1 cellular context compared by ENCODE assay signal in the genomic region with DNA sequence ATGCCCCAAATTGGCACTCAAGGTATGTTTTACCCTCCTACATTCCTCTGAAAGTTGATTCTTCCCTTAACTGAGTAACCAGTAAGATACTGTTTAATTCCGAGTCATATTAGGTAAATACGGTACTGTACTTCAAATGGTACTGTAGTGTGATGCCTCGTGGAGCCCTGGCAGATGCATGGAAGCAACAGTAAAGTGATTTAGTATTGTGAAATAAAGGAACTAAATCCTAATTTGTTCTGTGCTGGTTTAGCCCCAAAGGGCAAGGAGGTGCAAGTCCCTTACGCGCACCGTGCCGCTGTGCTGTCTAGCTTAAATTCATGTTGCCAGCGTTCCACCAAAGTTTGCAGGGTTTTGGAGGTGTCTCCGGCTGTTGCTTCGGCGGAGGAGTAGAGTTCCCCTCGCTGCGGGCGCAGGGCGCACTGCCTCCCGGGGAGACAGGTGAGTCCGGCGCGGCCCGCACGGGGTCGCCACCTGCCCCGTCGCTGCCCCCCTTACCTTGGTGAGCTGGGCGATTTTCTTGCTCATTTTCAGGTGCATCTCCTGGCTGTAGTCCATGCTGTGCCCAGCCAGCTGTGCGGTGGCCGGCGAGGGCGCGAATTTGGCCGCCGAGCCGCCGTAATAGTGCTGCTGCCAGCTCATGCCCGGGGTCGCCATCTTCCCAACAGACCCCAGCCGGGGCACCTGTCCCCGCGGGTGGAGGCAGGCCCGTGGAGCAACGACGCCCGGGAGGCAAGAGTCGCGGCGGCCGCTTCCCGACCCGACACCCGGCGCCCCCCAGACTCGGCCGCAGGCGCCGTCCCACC.
TF ChIP-seq lines count a peak whose summit lies in the region.

No MANE protein-coding gene starts in this region.

TF ChIP-seq in HepG2, 621 proteins besides CTCF, POLR2A, EP300 and RAD21 (continued from another document and continues in another):
- TF ChIP-seq, protein P1, sequence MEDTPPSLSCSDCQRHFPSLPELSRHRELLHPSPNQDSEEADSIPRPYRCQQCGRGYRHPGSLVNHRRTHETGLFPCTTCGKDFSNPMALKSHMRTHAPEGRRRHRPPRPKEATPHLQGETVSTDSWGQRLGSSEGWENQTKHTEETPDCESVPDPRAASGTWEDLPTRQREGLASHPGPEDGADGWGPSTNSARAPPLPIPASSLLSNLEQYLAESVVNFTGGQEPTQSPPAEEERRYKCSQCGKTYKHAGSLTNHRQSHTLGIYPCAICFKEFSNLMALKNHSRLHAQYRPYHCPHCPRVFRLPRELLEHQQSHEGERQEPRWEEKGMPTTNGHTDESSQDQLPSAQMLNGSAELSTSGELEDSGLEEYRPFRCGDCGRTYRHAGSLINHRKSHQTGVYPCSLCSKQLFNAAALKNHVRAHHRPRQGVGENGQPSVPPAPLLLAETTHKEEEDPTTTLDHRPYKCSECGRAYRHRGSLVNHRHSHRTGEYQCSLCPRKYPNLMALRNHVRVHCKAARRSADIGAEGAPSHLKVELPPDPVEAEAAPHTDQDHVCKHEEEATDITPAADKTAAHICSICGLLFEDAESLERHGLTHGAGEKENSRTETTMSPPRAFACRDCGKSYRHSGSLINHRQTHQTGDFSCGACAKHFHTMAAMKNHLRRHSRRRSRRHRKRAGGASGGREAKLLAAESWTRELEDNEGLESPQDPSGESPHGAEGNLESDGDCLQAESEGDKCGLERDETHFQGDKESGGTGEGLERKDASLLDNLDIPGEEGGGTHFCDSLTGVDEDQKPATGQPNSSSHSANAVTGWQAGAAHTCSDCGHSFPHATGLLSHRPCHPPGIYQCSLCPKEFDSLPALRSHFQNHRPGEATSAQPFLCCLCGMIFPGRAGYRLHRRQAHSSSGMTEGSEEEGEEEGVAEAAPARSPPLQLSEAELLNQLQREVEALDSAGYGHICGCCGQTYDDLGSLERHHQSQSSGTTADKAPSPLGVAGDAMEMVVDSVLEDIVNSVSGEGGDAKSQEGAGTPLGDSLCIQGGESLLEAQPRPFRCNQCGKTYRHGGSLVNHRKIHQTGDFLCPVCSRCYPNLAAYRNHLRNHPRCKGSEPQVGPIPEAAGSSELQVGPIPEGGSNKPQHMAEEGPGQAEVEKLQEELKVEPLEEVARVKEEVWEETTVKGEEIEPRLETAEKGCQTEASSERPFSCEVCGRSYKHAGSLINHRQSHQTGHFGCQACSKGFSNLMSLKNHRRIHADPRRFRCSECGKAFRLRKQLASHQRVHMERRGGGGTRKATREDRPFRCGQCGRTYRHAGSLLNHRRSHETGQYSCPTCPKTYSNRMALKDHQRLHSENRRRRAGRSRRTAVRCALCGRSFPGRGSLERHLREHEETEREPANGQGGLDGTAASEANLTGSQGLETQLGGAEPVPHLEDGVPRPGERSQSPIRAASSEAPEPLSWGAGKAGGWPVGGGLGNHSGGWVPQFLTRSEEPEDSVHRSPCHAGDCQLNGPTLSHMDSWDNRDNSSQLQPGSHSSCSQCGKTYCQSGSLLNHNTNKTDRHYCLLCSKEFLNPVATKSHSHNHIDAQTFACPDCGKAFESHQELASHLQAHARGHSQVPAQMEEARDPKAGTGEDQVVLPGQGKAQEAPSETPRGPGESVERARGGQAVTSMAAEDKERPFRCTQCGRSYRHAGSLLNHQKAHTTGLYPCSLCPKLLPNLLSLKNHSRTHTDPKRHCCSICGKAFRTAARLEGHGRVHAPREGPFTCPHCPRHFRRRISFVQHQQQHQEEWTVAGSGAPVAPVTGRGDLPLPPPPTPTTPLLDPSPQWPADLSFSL (CRISPR knock-in tag; IDR thresholded peaks at IDR 0.05) = peak; percentile 70; the same call in 1 of the 2 replicates
- TF ChIP-seq RBAK (CRISPR knock-in tag; IDR thresholded peaks at IDR 0.05) = no peak
- peak; percentile 78 for TF ChIP-seq YY1 (IDR thresholded peaks at IDR 0.05; ENCODE audit: insufficient read depth, insufficient replicate concordance, low read depth, low read length)
- peak; percentile 59 for TF ChIP-seq FOXO1 (CRISPR knock-in tag; IDR thresholded peaks at IDR 0.05)
- TF ChIP-seq GATAD1 (CRISPR knock-in tag; IDR thresholded peaks at IDR 0.05) = no peak
- peak; percentile 31; the same call in 1 of the 2 replicates for TF ChIP-seq ZBTB2 (CRISPR knock-in tag; IDR thresholded peaks at IDR 0.05; ENCODE audit: low read depth)
- peak; percentile 20; the same call in 1 of the 2 replicates for TF ChIP-seq ZNF256 (CRISPR knock-in tag; conservative IDR thresholded peaks at IDR 0.05)
- TF ChIP-seq ZNF672 (CRISPR knock-in tag; IDR thresholded peaks at IDR 0.05) = 0 out of 2 replicates have a peak, but pooled peaks have one; percentile 63
- TF ChIP-seq ZBTB42 (CRISPR knock-in tag; IDR thresholded peaks at IDR 0.05) = peak; percentile 79; the same call in 1 of the 2 replicates
- TF ChIP-seq NCOA1 (CRISPR knock-in tag; IDR thresholded peaks at IDR 0.05) = 0 out of 2 replicates have a peak, but pooled peaks have one; percentile 71
- peak; percentile 67; the same call in 1 of the 2 replicates for TF ChIP-seq MIER2 (CRISPR knock-in tag; IDR thresholded peaks at IDR 0.05)
- TF ChIP-seq ZNF205 (CRISPR knock-in tag; IDR thresholded peaks at IDR 0.05) = peak; percentile 71; the same call in 1 of the 2 replicates
- TF ChIP-seq TAF15 (IDR thresholded peaks at IDR 0.05; ENCODE audit: low read depth, low read length, poor library complexity, severe bottlenecking) = no peak
- TF ChIP-seq, protein P2, sequence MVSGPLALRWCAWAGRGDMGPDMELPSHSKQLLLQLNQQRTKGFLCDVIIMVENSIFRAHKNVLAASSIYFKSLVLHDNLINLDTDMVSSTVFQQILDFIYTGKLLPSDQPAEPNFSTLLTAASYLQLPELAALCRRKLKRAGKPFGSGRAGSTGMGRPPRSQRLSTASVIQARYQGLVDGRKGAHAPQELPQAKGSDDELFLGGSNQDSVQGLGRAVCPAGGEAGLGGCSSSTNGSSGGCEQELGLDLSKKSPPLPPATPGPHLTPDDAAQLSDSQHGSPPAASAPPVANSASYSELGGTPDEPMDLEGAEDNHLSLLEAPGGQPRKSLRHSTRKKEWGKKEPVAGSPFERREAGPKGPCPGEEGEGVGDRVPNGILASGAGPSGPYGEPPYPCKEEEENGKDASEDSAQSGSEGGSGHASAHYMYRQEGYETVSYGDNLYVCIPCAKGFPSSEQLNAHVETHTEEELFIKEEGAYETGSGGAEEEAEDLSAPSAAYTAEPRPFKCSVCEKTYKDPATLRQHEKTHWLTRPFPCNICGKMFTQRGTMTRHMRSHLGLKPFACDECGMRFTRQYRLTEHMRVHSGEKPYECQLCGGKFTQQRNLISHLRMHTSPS (CRISPR knock-in tag; IDR thresholded peaks at IDR 0.05; ENCODE audit: low read depth) = peak; percentile 80; the same call in 1 of the 2 replicates
- TF ChIP-seq E2F2 (CRISPR knock-in tag; IDR thresholded peaks at IDR 0.05; ENCODE audit: borderline replicate concordance) = peak; percentile 47; the same call in 1 of the 2 replicates
- TF ChIP-seq ZNF616 (CRISPR knock-in tag; IDR thresholded peaks at IDR 0.05; ENCODE audit: low read depth) = peak; percentile 68; the same call in 1 of the 2 replicates
- no peak for TF ChIP-seq TCF7 (IDR thresholded peaks at IDR 0.05; ENCODE audit: low read depth)
- no peak for TF ChIP-seq RBM22 (optimal IDR thresholded peaks at IDR 0.05; ENCODE audit: low read length)
- TF ChIP-seq HES4 (CRISPR knock-in tag; IDR thresholded peaks at IDR 0.05; ENCODE audit: borderline replicate concordance) = peak; percentile 79; the same call in 1 of the 2 replicates
- TF ChIP-seq ZNF567 (CRISPR knock-in tag; IDR thresholded peaks at IDR 0.05; ENCODE audit: borderline replicate concordance) = no peak
- peak; percentile 78 for TF ChIP-seq ZMYM4 (CRISPR knock-in tag; IDR thresholded peaks at IDR 0.05)
- no peak for TF ChIP-seq ATF7 (IDR thresholded peaks at IDR 0.05)
- TF ChIP-seq ATF7 (CRISPR knock-in tag; IDR thresholded peaks at IDR 0.05) = no peak
- 0 out of 2 replicates have a peak, but pooled peaks have one; percentile 69 for TF ChIP-seq HIVEP1 (CRISPR knock-in tag; IDR thresholded peaks at IDR 0.05)
- 0 out of 2 replicates have a peak, but pooled peaks have one; percentile 23 for TF ChIP-seq HDAC2 (CRISPR knock-in tag; IDR thresholded peaks at IDR 0.05)
- TF ChIP-seq CENPBD1 (CRISPR knock-in tag; IDR thresholded peaks at IDR 0.05; ENCODE audit: borderline replicate concordance, low read depth) = no peak
- TF ChIP-seq ERF (CRISPR knock-in tag; IDR thresholded peaks at IDR 0.05) = peak; percentile 17; the same call in 1 of the 2 replicates
- TF ChIP-seq SKI (IDR thresholded peaks at IDR 0.05; ENCODE audit: partially characterized antibody) = peak; percentile 68
- no peak for TF ChIP-seq ZNF703 (CRISPR knock-in tag; IDR thresholded peaks at IDR 0.05; ENCODE audit: borderline replicate concordance)
- peak; percentile 32; the same call in 1 of the 2 replicates for TF ChIP-seq ELF1 (CRISPR knock-in tag; IDR thresholded peaks at IDR 0.05)
- TF ChIP-seq ZMYM2 (CRISPR knock-in tag; IDR thresholded peaks at IDR 0.05) = peak; percentile 48; the same call in 1 of the 2 replicates
- peak; percentile 78; the same call in 1 of the 2 replicates for TF ChIP-seq ZBTB39 (CRISPR knock-in tag; IDR thresholded peaks at IDR 0.05)
- TF ChIP-seq SP140L (CRISPR knock-in tag; IDR thresholded peaks at IDR 0.05; ENCODE audit: borderline replicate concordance) = peak; percentile 76; the same call in 1 of the 2 replicates
- TF ChIP-seq, protein P3, sequence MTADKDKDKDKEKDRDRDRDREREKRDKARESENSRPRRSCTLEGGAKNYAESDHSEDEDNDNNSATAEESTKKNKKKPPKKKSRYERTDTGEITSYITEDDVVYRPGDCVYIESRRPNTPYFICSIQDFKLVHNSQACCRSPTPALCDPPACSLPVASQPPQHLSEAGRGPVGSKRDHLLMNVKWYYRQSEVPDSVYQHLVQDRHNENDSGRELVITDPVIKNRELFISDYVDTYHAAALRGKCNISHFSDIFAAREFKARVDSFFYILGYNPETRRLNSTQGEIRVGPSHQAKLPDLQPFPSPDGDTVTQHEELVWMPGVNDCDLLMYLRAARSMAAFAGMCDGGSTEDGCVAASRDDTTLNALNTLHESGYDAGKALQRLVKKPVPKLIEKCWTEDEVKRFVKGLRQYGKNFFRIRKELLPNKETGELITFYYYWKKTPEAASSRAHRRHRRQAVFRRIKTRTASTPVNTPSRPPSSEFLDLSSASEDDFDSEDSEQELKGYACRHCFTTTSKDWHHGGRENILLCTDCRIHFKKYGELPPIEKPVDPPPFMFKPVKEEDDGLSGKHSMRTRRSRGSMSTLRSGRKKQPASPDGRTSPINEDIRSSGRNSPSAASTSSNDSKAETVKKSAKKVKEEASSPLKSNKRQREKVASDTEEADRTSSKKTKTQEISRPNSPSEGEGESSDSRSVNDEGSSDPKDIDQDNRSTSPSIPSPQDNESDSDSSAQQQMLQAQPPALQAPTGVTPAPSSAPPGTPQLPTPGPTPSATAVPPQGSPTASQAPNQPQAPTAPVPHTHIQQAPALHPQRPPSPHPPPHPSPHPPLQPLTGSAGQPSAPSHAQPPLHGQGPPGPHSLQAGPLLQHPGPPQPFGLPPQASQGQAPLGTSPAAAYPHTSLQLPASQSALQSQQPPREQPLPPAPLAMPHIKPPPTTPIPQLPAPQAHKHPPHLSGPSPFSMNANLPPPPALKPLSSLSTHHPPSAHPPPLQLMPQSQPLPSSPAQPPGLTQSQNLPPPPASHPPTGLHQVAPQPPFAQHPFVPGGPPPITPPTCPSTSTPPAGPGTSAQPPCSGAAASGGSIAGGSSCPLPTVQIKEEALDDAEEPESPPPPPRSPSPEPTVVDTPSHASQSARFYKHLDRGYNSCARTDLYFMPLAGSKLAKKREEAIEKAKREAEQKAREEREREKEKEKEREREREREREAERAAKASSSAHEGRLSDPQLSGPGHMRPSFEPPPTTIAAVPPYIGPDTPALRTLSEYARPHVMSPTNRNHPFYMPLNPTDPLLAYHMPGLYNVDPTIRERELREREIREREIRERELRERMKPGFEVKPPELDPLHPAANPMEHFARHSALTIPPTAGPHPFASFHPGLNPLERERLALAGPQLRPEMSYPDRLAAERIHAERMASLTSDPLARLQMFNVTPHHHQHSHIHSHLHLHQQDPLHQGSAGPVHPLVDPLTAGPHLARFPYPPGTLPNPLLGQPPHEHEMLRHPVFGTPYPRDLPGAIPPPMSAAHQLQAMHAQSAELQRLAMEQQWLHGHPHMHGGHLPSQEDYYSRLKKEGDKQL (CRISPR knock-in tag; IDR thresholded peaks at IDR 0.05; ENCODE audit: low read depth) = no peak
